8 cellular contexts compared by ENCODE assay signal in genomic region chr1:30111431-30111830, GRCh38.
DNase-seq lines count a peak whose midpoint lies in the region; ATAC-seq and TF ChIP-seq lines count a peak whose summit lies in the region.

No MANE protein-coding gene starts in this region.

- no peak overlapping the region for H3K27ac Mint-ChIP-seq in activated T-cell treated with anti-CD3 and anti-CD28 coated beads, Interleukin-2, amount 50 U/mL, for 72 hours

- no peak overlapping the region for H3K4me3 Mint-ChIP-seq in activated T-cell treated with anti-CD3 and anti-CD28 coated beads, Interleukin-2, amount 50 U/mL, for 72 hours

- no peak for TF ChIP-seq POLR2A in adrenal gland (IDR thresholded peaks at IDR 0.05)

- intact Hi-C loops in adrenal gland (cut with DNase I) (loop anchor here in 1 of 2 donors (5.0 to 10.0 kb wide), 2 partner anchors 319 to 867 kb away; no protein-coding TSS in a partner anchor), right cardiac atrium (cut with DNase I) (loop anchor here in 2 of 4 donors (5.0 to 10.0 kb wide), 4 partner anchors 317 to 877 kb away; partner anchors contain the start of genes MECR (in 1 of the 2) and PTPRU (in 1 of the 2))

- H3K27me3 ChIP-seq in adrenal gland (peaks cover 10% of the 10 kb centered on the region), right cardiac atrium (ENCODE audit: control insufficient read depth, insufficient read depth) (no peaks in the 10 kb centered on the region)

- no peaks in the 10 kb centered on the region for H3K4me1 Mint-ChIP-seq in activated T-cell treated with anti-CD3 and anti-CD28 coated beads, Interleukin-2, amount 50 U/mL, for 72 hours (ENCODE audit: low read depth)

- no peaks in the 10 kb centered on the region for H3K4me1 ChIP-seq in adrenal gland (replicated peaks in 1 of 2)
- H3K4me1 ChIP-seq in right cardiac atrium (ENCODE audit: control insufficient read depth, insufficient read depth, low read length) = no peaks in the 10 kb centered on the region

- peak; percentile 22 to 36 for DNase-seq in activated T-cell treated with anti-CD3 and anti-CD28 coated beads, Interleukin-2, amount 50 U/mL, for 72 hours
- DNase-seq in activated T-cell treated with anti-CD3 and anti-CD28 coated beads for 4 hours = no peak
- peak; percentile 10 to 33 for DNase-seq in NCI-H1930 (lab: John Stamatoyannopoulos, UW)
- DNase-seq in adrenal gland = peak in 6 of 7 donors; percentile 35 to 79 (median 44)
- peak; percentile 55 to 71 (median 63) for DNase-seq in right cardiac atrium
- DNase-seq in stimulated activated CD4-positive, alpha-beta T cell treated with anti-CD3 and anti-CD28 coated beads, Interleukin-4, amount 100 ng/mL, for 48 hours (ENCODE audit: low read depth in 2 of 2) = peak; percentile 6 to 9
- no peak for DNase-seq in HuH-7.5 (ENCODE audit: low spot score)

- ATAC-seq in activated T-cell treated with anti-CD3 and anti-CD28 coated beads, Interleukin-2, amount 50 U/mL, for 72 hours (replicated peaks in 1 of 2) = peak in 1 of 2 donors; percentile 35
- ATAC-seq in right cardiac atrium (peak; percentile 65 to 77), GM19455 (IDR thresholded peaks at IDR 0.05; ENCODE audit: unreplicated experiment) (no peak)

- 1 to 6% (median 2%) methylated on average over 12 to 14 of the region's 14 CpGs for WGBS in adrenal gland, 4 donors
- 3% methylated on average over 14 of the region's 14 CpGs for WGBS in right cardiac atrium

- H3K9me3 Mint-ChIP-seq in activated T-cell treated with anti-CD3 and anti-CD28 coated beads, Interleukin-2, amount 50 U/mL, for 72 hours = no peaks in the 10 kb centered on the region

- TF ChIP-seq CTCF in adrenal gland (IDR thresholded peaks at IDR 0.05) = peak in 5 of 6 experiments; percentile 21 to 57 (median 49)

- no peak overlapping the region for H3K4me3 ChIP-seq in adrenal gland
- H3K4me3 ChIP-seq in right cardiac atrium (ENCODE audit: low read length) = no peak overlapping the region

- no peaks in the 10 kb centered on the region for H3K36me3 Mint-ChIP-seq in activated T-cell treated with anti-CD3 and anti-CD28 coated beads, Interleukin-2, amount 50 U/mL, for 72 hours (ENCODE audit: insufficient read depth in 2 of 2)

- no peaks in the 10 kb centered on the region for H3K36me3 ChIP-seq in adrenal gland (replicated peaks in 1 of 2)

- no peaks in the 10 kb centered on the region for H3K9me3 ChIP-seq in adrenal gland (replicated peaks in 1 of 3)
- H3K9me3 ChIP-seq in right cardiac atrium (ENCODE audit: control insufficient read depth, low read length) = no peaks in the 10 kb centered on the region

- H3K27ac ChIP-seq in adrenal gland (no peak overlapping the region), right cardiac atrium (ENCODE audit: low read length) (no peak overlapping the region)

- H3K27me3 Mint-ChIP-seq in activated T-cell treated with anti-CD3 and anti-CD28 coated beads, Interleukin-2, amount 50 U/mL, for 72 hours (ENCODE audit: low read depth) = peaks cover 34% of the 10 kb centered on the region

Comparison
In these comparisons a context has a peak if more than half of its experiments do, and no peak if none do; other contexts are left out.
1. DNase-seq: peak in activated T-cell treated with anti-CD3 and anti-CD28 coated beads, Interleukin-2, amount 50 U/mL, for 72 hours (2 of 2), NCI-H1930 (2 of 2), adrenal gland (6 of 7), right cardiac atrium (3 of 3) and stimulated activated CD4-positive, alpha-beta T cell treated with anti-CD3 and anti-CD28 coated beads, Interleukin-4, amount 100 ng/mL, for 48 hours (2 of 2); none in activated T-cell treated with anti-CD3 and anti-CD28 coated beads for 4 hours (single experiment) and HuH-7.5 (single experiment).